In the genomic region with DNA sequence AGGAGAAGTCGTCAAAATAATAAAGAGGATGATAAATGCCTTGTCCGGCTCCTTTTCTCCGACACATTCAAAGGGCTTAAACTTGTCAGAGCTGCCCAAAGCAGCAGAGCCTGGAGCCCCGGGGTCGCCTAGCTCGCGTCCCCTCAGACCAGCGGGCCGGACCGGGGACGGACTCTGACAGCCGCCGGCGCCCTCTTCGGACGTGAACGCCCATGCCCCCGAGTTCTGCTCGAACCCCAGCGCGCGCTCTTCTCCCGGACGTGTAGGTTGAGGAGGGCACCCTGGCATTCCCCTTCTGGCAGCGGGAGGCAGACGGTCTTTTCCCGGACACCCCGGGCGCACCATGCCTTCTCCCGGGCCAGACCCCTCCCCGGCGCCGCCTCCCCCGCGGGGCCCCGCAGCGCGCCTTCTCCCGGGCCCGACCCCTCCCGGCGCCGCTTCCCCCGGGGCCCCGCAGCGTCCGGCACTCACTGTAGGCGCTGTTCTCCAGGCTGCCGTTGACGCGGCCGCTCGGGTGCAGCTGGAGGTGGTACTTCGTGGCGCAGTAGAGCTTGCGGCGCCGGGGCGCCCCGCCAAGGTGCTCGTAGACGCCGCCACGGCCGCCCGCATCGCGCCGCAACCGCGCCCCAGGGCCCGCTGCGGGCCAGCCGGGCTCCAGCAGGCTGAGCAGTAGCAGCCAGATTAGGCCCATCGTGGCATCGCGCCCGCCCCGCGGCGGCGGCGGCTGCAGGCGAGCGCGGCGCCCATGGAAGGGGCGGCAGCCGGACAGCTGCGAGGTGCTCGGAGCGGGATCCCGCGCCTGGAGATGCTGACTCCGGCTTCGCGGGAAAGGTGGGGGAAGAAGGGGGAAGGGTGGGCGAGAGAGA, we compare ENCODE assay signal across 2 cellular contexts.
TF ChIP-seq lines count a peak whose summit lies in the region.

No MANE protein-coding gene starts in this region.

TF ChIP-seq in GM23338, 12 proteins besides CTCF, POLR2A, EP300 and RAD21 (continues in another document):
- TF ChIP-seq POLR2AphosphoS5 (IDR thresholded peaks at IDR 0.05; ENCODE audit: low read depth) (no peak), JUNB (IDR thresholded peaks at IDR 0.05; ENCODE audit: unreplicated experiment) (no peak), EZH2 (IDR thresholded peaks at IDR 0.05; ENCODE audit: low read depth, unreplicated experiment) (peak; percentile 92), EZH2phosphoT487 (IDR thresholded peaks at IDR 0.05; ENCODE audit: unreplicated experiment) (peak; percentile 73), ZNF331 (CRISPR knock-in tag; IDR thresholded peaks at IDR 0.05; ENCODE audit: low read depth) (no peak), NANOG (IDR thresholded peaks at IDR 0.05; ENCODE audit: borderline replicate concordance) (no peak), CREB1 (CRISPR knock-in tag; IDR thresholded peaks at IDR 0.05; ENCODE audit: low read depth) (no peak)
- TF ChIP-seq, protein P1, sequence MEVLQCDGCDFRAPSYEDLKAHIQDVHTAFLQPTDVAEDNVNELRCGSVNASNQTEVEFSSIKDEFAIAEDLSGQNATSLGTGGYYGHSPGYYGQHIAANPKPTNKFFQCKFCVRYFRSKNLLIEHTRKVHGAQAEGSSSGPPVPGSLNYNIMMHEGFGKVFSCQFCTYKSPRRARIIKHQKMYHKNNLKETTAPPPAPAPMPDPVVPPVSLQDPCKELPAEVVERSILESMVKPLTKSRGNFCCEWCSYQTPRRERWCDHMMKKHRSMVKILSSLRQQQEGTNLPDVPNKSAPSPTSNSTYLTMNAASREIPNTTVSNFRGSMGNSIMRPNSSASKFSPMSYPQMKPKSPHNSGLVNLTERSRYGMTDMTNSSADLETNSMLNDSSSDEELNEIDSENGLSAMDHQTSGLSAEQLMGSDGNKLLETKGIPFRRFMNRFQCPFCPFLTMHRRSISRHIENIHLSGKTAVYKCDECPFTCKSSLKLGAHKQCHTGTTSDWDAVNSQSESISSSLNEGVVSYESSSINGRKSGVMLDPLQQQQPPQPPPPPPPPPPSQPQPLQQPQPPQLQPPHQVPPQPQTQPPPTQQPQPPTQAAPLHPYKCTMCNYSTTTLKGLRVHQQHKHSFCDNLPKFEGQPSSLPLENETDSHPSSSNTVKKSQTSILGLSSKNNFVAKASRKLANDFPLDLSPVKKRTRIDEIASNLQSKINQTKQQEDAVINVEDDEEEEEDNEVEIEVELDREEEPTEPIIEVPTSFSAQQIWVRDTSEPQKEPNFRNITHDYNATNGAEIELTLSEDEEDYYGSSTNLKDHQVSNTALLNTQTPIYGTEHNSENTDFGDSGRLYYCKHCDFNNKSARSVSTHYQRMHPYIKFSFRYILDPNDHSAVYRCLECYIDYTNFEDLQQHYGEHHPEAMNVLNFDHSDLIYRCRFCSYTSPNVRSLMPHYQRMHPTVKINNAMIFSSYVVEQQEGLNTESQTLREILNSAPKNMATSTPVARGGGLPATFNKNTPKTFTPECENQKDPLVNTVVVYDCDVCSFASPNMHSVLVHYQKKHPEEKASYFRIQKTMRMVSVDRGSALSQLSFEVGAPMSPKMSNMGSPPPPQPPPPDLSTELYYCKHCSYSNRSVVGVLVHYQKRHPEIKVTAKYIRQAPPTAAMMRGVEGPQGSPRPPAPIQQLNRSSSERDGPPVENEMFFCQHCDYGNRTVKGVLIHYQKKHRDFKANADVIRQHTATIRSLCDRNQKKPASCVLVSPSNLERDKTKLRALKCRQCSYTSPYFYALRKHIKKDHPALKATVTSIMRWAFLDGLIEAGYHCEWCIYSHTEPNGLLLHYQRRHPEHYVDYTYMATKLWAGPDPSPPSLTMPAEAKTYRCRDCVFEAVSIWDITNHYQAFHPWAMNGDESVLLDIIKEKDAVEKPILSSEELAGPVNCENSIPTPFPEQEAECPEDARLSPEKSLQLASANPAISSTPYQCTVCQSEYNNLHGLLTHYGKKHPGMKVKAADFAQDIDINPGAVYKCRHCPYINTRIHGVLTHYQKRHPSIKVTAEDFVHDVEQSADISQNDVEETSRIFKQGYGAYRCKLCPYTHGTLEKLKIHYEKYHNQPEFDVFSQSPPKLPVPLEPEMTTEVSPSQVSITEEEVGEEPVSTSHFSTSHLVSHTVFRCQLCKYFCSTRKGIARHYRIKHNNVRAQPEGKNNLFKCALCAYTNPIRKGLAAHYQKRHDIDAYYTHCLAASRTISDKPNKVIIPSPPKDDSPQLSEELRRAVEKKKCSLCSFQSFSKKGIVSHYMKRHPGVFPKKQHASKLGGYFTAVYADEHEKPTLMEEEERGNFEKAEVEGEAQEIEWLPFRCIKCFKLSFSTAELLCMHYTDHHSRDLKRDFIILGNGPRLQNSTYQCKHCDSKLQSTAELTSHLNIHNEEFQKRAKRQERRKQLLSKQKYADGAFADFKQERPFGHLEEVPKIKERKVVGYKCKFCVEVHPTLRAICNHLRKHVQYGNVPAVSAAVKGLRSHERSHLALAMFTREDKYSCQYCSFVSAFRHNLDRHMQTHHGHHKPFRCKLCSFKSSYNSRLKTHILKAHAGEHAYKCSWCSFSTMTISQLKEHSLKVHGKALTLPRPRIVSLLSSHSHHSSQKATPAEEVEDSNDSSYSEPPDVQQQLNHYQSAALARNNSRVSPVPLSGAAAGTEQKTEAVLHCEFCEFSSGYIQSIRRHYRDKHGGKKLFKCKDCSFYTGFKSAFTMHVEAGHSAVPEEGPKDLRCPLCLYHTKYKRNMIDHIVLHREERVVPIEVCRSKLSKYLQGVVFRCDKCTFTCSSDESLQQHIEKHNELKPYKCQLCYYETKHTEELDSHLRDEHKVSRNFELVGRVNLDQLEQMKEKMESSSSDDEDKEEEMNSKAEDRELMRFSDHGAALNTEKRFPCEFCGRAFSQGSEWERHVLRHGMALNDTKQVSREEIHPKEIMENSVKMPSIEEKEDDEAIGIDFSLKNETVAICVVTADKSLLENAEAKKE (CRISPR knock-in tag; IDR thresholded peaks at IDR 0.05) = no peak
- TF ChIP-seq, protein P2, sequence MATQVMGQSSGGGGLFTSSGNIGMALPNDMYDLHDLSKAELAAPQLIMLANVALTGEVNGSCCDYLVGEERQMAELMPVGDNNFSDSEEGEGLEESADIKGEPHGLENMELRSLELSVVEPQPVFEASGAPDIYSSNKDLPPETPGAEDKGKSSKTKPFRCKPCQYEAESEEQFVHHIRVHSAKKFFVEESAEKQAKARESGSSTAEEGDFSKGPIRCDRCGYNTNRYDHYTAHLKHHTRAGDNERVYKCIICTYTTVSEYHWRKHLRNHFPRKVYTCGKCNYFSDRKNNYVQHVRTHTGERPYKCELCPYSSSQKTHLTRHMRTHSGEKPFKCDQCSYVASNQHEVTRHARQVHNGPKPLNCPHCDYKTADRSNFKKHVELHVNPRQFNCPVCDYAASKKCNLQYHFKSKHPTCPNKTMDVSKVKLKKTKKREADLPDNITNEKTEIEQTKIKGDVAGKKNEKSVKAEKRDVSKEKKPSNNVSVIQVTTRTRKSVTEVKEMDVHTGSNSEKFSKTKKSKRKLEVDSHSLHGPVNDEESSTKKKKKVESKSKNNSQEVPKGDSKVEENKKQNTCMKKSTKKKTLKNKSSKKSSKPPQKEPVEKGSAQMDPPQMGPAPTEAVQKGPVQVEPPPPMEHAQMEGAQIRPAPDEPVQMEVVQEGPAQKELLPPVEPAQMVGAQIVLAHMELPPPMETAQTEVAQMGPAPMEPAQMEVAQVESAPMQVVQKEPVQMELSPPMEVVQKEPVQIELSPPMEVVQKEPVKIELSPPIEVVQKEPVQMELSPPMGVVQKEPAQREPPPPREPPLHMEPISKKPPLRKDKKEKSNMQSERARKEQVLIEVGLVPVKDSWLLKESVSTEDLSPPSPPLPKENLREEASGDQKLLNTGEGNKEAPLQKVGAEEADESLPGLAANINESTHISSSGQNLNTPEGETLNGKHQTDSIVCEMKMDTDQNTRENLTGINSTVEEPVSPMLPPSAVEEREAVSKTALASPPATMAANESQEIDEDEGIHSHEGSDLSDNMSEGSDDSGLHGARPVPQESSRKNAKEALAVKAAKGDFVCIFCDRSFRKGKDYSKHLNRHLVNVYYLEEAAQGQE (IDR thresholded peaks at IDR 0.05; ENCODE audit: unreplicated experiment) = no peak

TF ChIP-seq in H1, 55 proteins besides CTCF, POLR2A, EP300 and RAD21:
- peak; percentile 86 for TF ChIP-seq EZH2 (IDR thresholded peaks at IDR 0.05; ENCODE audit: low read depth, low read length, severe bottlenecking)
- TF ChIP-seq ASH2L (IDR thresholded peaks at IDR 0.05; ENCODE audit: low read length) = no peak
- TF ChIP-seq SP1 (IDR thresholded peaks at IDR 0.05; ENCODE audit: low read depth, low read length) = no peak
- peak; percentile 57 for TF ChIP-seq RNF2 (IDR thresholded peaks at IDR 0.05; ENCODE audit: borderline replicate concordance, low read depth, low read length, missing control alignments, poor library complexity, severe bottlenecking)
- TF ChIP-seq SP2 (IDR thresholded peaks at IDR 0.05; ENCODE audit: low read length) = no peak
- TF ChIP-seq FOSL1 (IDR thresholded peaks at IDR 0.05; ENCODE audit: insufficient read depth, low read depth, low read length) = no peak
- TF ChIP-seq SUZ12 (IDR thresholded peaks at IDR 0.05; ENCODE audit: low read length) = peak; percentile 71
- no peak for TF ChIP-seq BRCA1 (IDR thresholded peaks at IDR 0.05; ENCODE audit: low read depth, low read length)
- TF ChIP-seq CTBP2 (IDR thresholded peaks at IDR 0.05; ENCODE audit: borderline replicate concordance, insufficient read depth, insufficient read length, low read length) = no peak
- TF ChIP-seq RFX5 (IDR thresholded peaks at IDR 0.05; ENCODE audit: borderline replicate concordance, low read depth, low read length) = no peak
- peak; percentile 43 for TF ChIP-seq KDM4A (IDR thresholded peaks at IDR 0.05; ENCODE audit: low read depth, low read length, severe bottlenecking)
- TF ChIP-seq HDAC6 (IDR thresholded peaks at IDR 0.05; ENCODE audit: low read depth, low read length) = no peak
- no peak for TF ChIP-seq EGR1 (IDR thresholded peaks at IDR 0.05; ENCODE audit: borderline replicate concordance, low read depth, low read length)
